In the genomic region with DNA sequence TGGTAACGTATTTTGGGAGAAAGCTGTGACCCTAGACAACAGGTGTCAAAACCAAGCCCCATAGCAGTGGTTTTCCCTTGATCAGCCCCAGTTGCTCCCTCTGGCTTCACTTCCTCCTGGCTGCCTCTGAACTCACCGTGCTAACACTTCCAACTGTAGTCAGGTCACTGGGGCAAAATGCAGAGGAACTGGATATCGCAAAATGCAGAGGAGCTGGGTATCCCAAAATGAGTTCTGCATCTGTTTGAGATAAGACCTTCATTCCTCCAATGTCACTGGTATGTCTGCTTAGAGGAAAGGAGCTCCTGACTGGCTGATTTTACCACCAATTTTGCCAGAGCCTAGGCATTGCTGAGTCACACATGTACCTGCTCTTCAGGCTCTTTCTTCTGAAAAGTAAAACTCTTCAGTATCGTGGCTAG, we compare ENCODE assay signal across 1 cellular context.
A peak's percentile ranks its signal among the peaks of the same experiment; 100 is the strongest.
TF ChIP-seq lines count a peak whose summit lies in the region.

No MANE protein-coding gene starts in this region.

TF ChIP-seq in GM12878, 131 proteins besides CTCF, POLR2A, EP300 and RAD21:
- TF ChIP-seq EED (IDR thresholded peaks at IDR 0.05; ENCODE audit: low read depth) (peak; percentile 42; the same call in 1 of the 2 replicates), STAT3 (IDR thresholded peaks at IDR 0.05; ENCODE audit: low read depth, low read length) (no peak), IKZF1 (conservative IDR thresholded peaks at IDR 0.05) (no peak), RUNX3 (IDR thresholded peaks at IDR 0.05; ENCODE audit: low read length) (peak; percentile 45), SPI1 (IDR thresholded peaks at IDR 0.05; ENCODE audit: borderline replicate concordance, insufficient read depth, low read depth, low read length) (peak; percentile 50; the same call in 1 of the 2 replicates), NR2F1 (conservative IDR thresholded peaks at IDR 0.05) (peak; percentile 16; the same call in 1 of the 2 replicates)
